In the genomic region with DNA sequence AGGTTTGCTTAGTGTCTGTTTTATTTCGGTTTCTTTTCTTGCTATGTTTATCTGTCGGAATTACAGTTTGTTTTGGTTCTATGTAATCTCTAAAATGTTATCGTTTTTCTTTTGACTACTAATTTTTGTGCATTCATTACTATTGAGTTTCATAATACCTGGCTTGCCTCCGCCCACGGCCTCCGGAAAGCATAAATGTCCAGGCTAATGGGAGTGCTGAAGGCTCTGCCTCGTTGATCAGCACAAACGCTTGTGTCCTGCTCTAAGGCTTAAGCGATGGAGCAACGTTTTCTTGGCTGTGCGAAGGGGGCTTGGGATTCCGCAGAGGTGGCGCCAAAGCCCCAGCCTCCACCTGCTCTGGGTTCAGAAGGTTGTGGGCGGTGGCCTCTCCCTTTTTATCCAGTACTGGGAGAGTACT, we compare ENCODE assay signal across 8 cellular contexts. TPM values are rescaled to one million over a fixed set of nuclear protein-coding genes. Genes with fewer than 3 reads are reported as not detected.
DNase-seq lines count a peak whose midpoint lies in the region; ATAC-seq and TF ChIP-seq lines count a peak whose summit lies in the region.

No MANE protein-coding gene starts in this region.

- peak; percentile 15 for TF ChIP-seq CTCF in activated CD8-positive, alpha-beta T cell treated with anti-CD3 and anti-CD28 coated beads for 36 hours (IDR thresholded peaks at IDR 0.05)
- TF ChIP-seq CTCF in glutamatergic neuron (IDR thresholded peaks at IDR 0.05; ENCODE audit: partially characterized antibody, unreplicated experiment) = peak; percentile 18
- TF ChIP-seq CTCF in spleen (IDR thresholded peaks at IDR 0.05 in 8 of 11, conservative IDR thresholded peaks at IDR 0.05 in 3 of 11) = peak in 2 of 11 experiments; percentile 17 to 22
- no peak for TF ChIP-seq CTCF in WERI-Rb-1 (IDR thresholded peaks at IDR 0.05; ENCODE audit: low read depth, low read length)

- no peak for TF ChIP-seq POLR2A in spleen (IDR thresholded peaks at IDR 0.05)

- intact Hi-C loops in activated CD8-positive, alpha-beta T cell treated with anti-CD3 and anti-CD28 coated beads for 36 hours (cut with micrococcal nuclease) = loop anchor here (1.0 kb wide), 1 partner anchor 12 kb away; no protein-coding TSS in a partner anchor
- intact Hi-C loops in spleen (cut with DNase I; ENCODE audit: low total_unique reads) = no loop called here

- H3K27ac ChIP-seq in HUES64 (ENCODE audit: low read depth, low read length) (no peak overlapping the region), spleen (peak overlapping the region; percentile 97 to 100 (median 99)), WERI-Rb-1 (no peak overlapping the region)

- H3K27me3 Mint-ChIP-seq in activated CD8-positive, alpha-beta T cell treated with anti-CD3 and anti-CD28 coated beads for 36 hours = no peaks in the 10 kb centered on the region
- peaks cover 27% of the 10 kb centered on the region for H3K27me3 Mint-ChIP-seq in glutamatergic neuron (ENCODE audit: unreplicated experiment)

- H3K27ac Mint-ChIP-seq in activated CD8-positive, alpha-beta T cell treated with anti-CD3 and anti-CD28 coated beads for 36 hours = peak overlapping the region; percentile 99
- H3K27ac Mint-ChIP-seq in glutamatergic neuron (ENCODE audit: unreplicated experiment) = peak overlapping the region; percentile 34

- CTCF ChIA-PET in activated CD8-positive, alpha-beta T cell treated with anti-CD3 and anti-CD28 coated beads for 36 hours (lab: Charles Lee) = interaction anchor here (0.7 to 9.1 kb wide), 16 partner anchors 9 to 369 kb away, joined by 3 to 132 read pairs (median 12); partner anchors contain the start of gene ANXA2R

- POLR2A ChIA-PET in activated CD8-positive, alpha-beta T cell treated with anti-CD3 and anti-CD28 coated beads for 36 hours (lab: Charles Lee) = interaction anchor here (0.7 to 8.6 kb wide), 12 partner anchors 10 to 100 kb away, joined by 3 to 145 read pairs (median 22); partner anchors contain the start of genes ANXA2R and ZNF131

- H3K9me3 ChIP-seq in HUES64 (ENCODE audit: insufficient read depth, low read depth, low read length) (no peaks in the 10 kb centered on the region), spleen (no peaks in the 10 kb centered on the region), WERI-Rb-1 (ENCODE audit: severe bottlenecking) (peaks cover 14% of the 10 kb centered on the region)

- no peaks in the 10 kb centered on the region for H3K36me3 Mint-ChIP-seq in activated CD8-positive, alpha-beta T cell treated with anti-CD3 and anti-CD28 coated beads for 36 hours (ENCODE audit: low read depth)
- H3K36me3 Mint-ChIP-seq in glutamatergic neuron (ENCODE audit: unreplicated experiment) = no peaks in the 10 kb centered on the region

- H3K4me1 Mint-ChIP-seq in activated CD8-positive, alpha-beta T cell treated with anti-CD3 and anti-CD28 coated beads for 36 hours (ENCODE audit: low read depth) = peaks cover 29% of the 10 kb centered on the region
- H3K4me1 Mint-ChIP-seq in glutamatergic neuron (ENCODE audit: low read depth, unreplicated experiment) = peaks cover 7% of the 10 kb centered on the region

- H3K9ac ChIP-seq in HUES64 (ENCODE audit: low read depth, low read length) = no peak overlapping the region

- no peaks in the 10 kb centered on the region for H3K36me3 ChIP-seq in HUES64 (ENCODE audit: insufficient read depth, low read length)
- H3K36me3 ChIP-seq in spleen = no peaks in the 10 kb centered on the region
- no peaks in the 10 kb centered on the region for H3K36me3 ChIP-seq in WERI-Rb-1

- WGBS in HUES64 = 5% methylated on average over 14 of the region's 14 CpGs
- 5 to 15% (median 9%) methylated on average over 14 of the region's 14 CpGs for WGBS in spleen, 5 donors

- H3K4me3 Mint-ChIP-seq in activated CD8-positive, alpha-beta T cell treated with anti-CD3 and anti-CD28 coated beads for 36 hours = peak overlapping the region; percentile 96
- H3K4me3 Mint-ChIP-seq in glutamatergic neuron (ENCODE audit: unreplicated experiment) = peak overlapping the region; percentile 68

- H3K9me3 Mint-ChIP-seq in activated CD8-positive, alpha-beta T cell treated with anti-CD3 and anti-CD28 coated beads for 36 hours = no peaks in the 10 kb centered on the region
- H3K9me3 Mint-ChIP-seq in glutamatergic neuron (ENCODE audit: unreplicated experiment) = peaks cover 23% of the 10 kb centered on the region

- peak overlapping the region; percentile 45 for H3K4me3 ChIP-seq in HUES64 (ENCODE audit: low read length)
- peak overlapping the region; percentile 39 to 78 (median 52) for H3K4me3 ChIP-seq in spleen
- no peak overlapping the region for H3K4me3 ChIP-seq in WERI-Rb-1 (ENCODE audit: low read depth, low read length)

- H3K4me1 ChIP-seq in HUES64 (ENCODE audit: insufficient read depth, low read length) = peaks cover 39% of the 10 kb centered on the region
- H3K4me1 ChIP-seq in spleen = peaks cover 16 to 41% (median 31%) of the 10 kb centered on the region in 6 donors

- ATAC-seq in GM21423 (IDR thresholded peaks at IDR 0.05; ENCODE audit: unreplicated experiment) = peak; percentile 4
- ATAC-seq in activated CD8-positive, alpha-beta T cell treated with anti-CD3 and anti-CD28 coated beads for 36 hours = peak; percentile 0

- H3K27me3 ChIP-seq in HUES64 (ENCODE audit: insufficient read depth, low read length) = peaks cover 99% of the 10 kb centered on the region
- peaks cover 0 to 4% (median 0%) of the 10 kb centered on the region in 7 donors for H3K27me3 ChIP-seq in spleen (replicated peaks in 1 of 7)
- H3K27me3 ChIP-seq in WERI-Rb-1 (ENCODE audit: insufficient read depth, low read depth, severe bottlenecking) = peaks cover 87% of the 10 kb centered on the region

- DNase-seq in ELF-1 (ENCODE audit: low read depth, low spot score) (peak; percentile 46), glutamatergic neuron (no peak), spleen (peak; percentile 81), WERI-Rb-1 (no peak), NAMALWA (ENCODE audit: low spot score) (no peak)
- DNase-seq in activated CD8-positive, alpha-beta T cell treated with anti-CD3 and anti-CD28 coated beads for 36 hours = peak; percentile 66

RNA-seq across cellular contexts. Expression of gene ANXA2R, which starts 19.8 kb away (rescaled TPM):
- polyA plus RNA-seq in HUES64 (2013, experiment 1 of 2) = 0.15 TPM
- not detected for polyA plus RNA-seq in HUES64 (2013, experiment 2 of 2)
- 10 to 100 TPM in 1 of 2 experiments, 1 to 10 TPM in 1; 8.0 to 10.4 TPM for total RNA-seq in activated CD8-positive, alpha-beta T cell treated with anti-CD3 and anti-CD28 coated beads for 36 hours
- total RNA-seq in glutamatergic neuron (ENCODE audit: unreplicated experiment) (1.6 TPM), spleen (10 to 100 TPM; 10.0 to 27.2 (median 16.4) TPM)
- polyA plus RNA-seq in spleen = 10 to 100 TPM; 28.9 to 44.5 (median 36.5) TPM

Comparison
In these comparisons a context has a peak if more than half of its experiments do, and no peak if none do; other contexts are left out.
1. DNase-seq: peak in ELF-1 (single experiment), activated CD8-positive, alpha-beta T cell treated with anti-CD3 and anti-CD28 coated beads for 36 hours (single experiment) and spleen (single experiment); none in glutamatergic neuron (single experiment), WERI-Rb-1 (single experiment) and NAMALWA (single experiment).
2. H3K27ac ChIP-seq: peak in spleen (8 of 8); none in HUES64 (single experiment) and WERI-Rb-1 (single experiment).